In genomic region chr1:26372039-26372438, GRCh38 we compare ENCODE assay signal across 13 cellular contexts. TPM values are rescaled to one million over a fixed set of nuclear protein-coding genes. Genes with fewer than 3 reads are reported as not detected.
A peak's percentile ranks its signal among the peaks of the same experiment; 100 is the strongest.
DNase-seq lines count a peak whose midpoint lies in the region; ATAC-seq lines count a peak whose summit lies in the region.
"Had no signal": no experiment of that assay in that cellular context is flagged by ENCODE, and none has a peak within 500 bp of the region (broad histone marks: within the 10 kb centered on the region; RNA-seq: fewer than 3 reads in every experiment).

No MANE protein-coding gene starts in this region.

- DNase-seq in CD8-positive, alpha-beta memory T cell = no peak
- DNase-seq in HT1080 (ENCODE audit: low read depth) (peak; percentile 55), SK-N-DZ (ENCODE audit: low spot score) (no peak)
- DNase-seq: mesenchymal stem cell, NCI-H1436, NCI-H446 treated with DMSO at 0.1 percent for 48 hours, occipital lobe, thyroid gland had no signal

- peaks cover 86% of the 10 kb centered on the region for H3K4me1 ChIP-seq in CD8-positive, alpha-beta memory T cell (ENCODE audit: insufficient read depth, low read length)
- H3K4me1 ChIP-seq: thyroid gland had no signal

- H3K36me3 ChIP-seq in CD8-positive, alpha-beta memory T cell (ENCODE audit: insufficient read depth, low read length) = no peaks in the 10 kb centered on the region
- H3K36me3 ChIP-seq: thyroid gland had no signal

- CTCF ChIA-PET in CD8-positive, alpha-beta memory T cell (lab: Charles Lee) = interaction anchor here (1.0 kb wide), 1 partner anchor 8 kb away, joined by 5 read pairs; no protein-coding TSS in a partner anchor

- no peaks in the 10 kb centered on the region for H3K9me3 ChIP-seq in CD8-positive, alpha-beta memory T cell (ENCODE audit: low read length)
- H3K9me3 ChIP-seq: thyroid gland had no signal

- H3K36me3 Mint-ChIP-seq in CD8-positive, alpha-beta memory T cell = peaks cover 0 to 4% (median 1%) of the 10 kb centered on the region in 3 donors

- peak; percentile 64 for ATAC-seq in esophagus mucosa
- no peak for ATAC-seq in HG03442 (IDR thresholded peaks at IDR 0.05; ENCODE audit: unreplicated experiment)
- ATAC-seq: Panc1 had no signal

- peaks cover 0 to 5% (median 0%) of the 10 kb centered on the region in 5 donors for H3K9me3 Mint-ChIP-seq in CD8-positive, alpha-beta memory T cell
- H3K9me3 Mint-ChIP-seq: dendritic cell treated with granulocyte-macrophage colony-stimulating factor and Interleukin-4, amounts not matched to agents 40 ng/mL and 50 ng/mL, for 4 days had no signal

- peak overlapping the region in 6 of 8 donors; percentile 60 to 88 (median 76) for H3K27ac Mint-ChIP-seq in CD8-positive, alpha-beta memory T cell
- H3K27ac Mint-ChIP-seq: dendritic cell treated with granulocyte-macrophage colony-stimulating factor and Interleukin-4, amounts not matched to agents 40 ng/mL and 50 ng/mL, for 4 days had no signal

- H3K4me3 Mint-ChIP-seq in CD8-positive, alpha-beta memory T cell = peak overlapping the region in 5 of 7 donors; percentile 12 to 71 (median 49)
- H3K4me3 Mint-ChIP-seq: dendritic cell treated with granulocyte-macrophage colony-stimulating factor and Interleukin-4, amounts not matched to agents 40 ng/mL and 50 ng/mL, for 4 days had no signal

- POLR2A ChIA-PET in CD8-positive, alpha-beta memory T cell (lab: Charles Lee) = no interaction called here

- no peaks in the 10 kb centered on the region for H3K27me3 ChIP-seq in CD8-positive, alpha-beta memory T cell (ENCODE audit: insufficient read depth, low read length, poor library complexity, severe bottlenecking)
- H3K27me3 ChIP-seq: thyroid gland had no signal

- H3K27me3 Mint-ChIP-seq in CD8-positive, alpha-beta memory T cell = no peaks in the 10 kb centered on the region

- no peak overlapping the region for H3K4me3 ChIP-seq in CD8-positive, alpha-beta memory T cell (ENCODE audit: low read length)
- H3K4me3 ChIP-seq: thyroid gland had no signal

- no peak overlapping the region for H3K27ac ChIP-seq in CD8-positive, alpha-beta memory T cell (ENCODE audit: low read depth, low read length)
- H3K27ac ChIP-seq: thyroid gland had no signal

- peaks cover 75 to 90% (median 83%) of the 10 kb centered on the region in 3 donors for H3K4me1 Mint-ChIP-seq in CD8-positive, alpha-beta memory T cell

RNA-seq across cellular contexts. Expression of gene ZNF683, which starts 0.5 kb away (rescaled TPM):
- total RNA-seq in CD8-positive, alpha-beta memory T cell = 1 to 10 TPM; 2.4 to 2.7 TPM
- polyA plus RNA-seq in CD8-positive, alpha-beta memory T cell = 205 TPM
- not detected in 2 replicates for total RNA-seq in HT1080 (2014; rRNA removed; shearing (Covaris generic))
- polyA plus RNA-seq in HT1080 (2015; cell fraction: cytosol; rRNA removed) = not detected in 2 replicates
- not detected in 2 replicates for polyA plus RNA-seq in HT1080 (2015; cell fraction: nucleus; rRNA removed)
- not detected for total RNA-seq in esophagus mucosa
- polyA plus RNA-seq in SK-N-DZ (2014; cell fraction: cytosol; rRNA removed) = not detected in 2 replicates
- not detected in 2 replicates for polyA plus RNA-seq in SK-N-DZ (2014; cell fraction: nucleus; rRNA removed)
- total RNA-seq: occipital lobe had no signal

RNA-seq across cellular contexts. Expression of gene CRYBG2, which starts 18.1 kb away (rescaled TPM):
- 1 to 10 TPM in 1 of 2 experiments, under 1 TPM in 1; 0.85 to 1.3 TPM for total RNA-seq in CD8-positive, alpha-beta memory T cell
- polyA plus RNA-seq in CD8-positive, alpha-beta memory T cell = 1.9 TPM
- total RNA-seq in HT1080 (2014; rRNA removed; shearing (Covaris generic)) = 0.03 and 0.27 TPM in 2 replicates
- 0.14 and 0.17 TPM in 2 replicates for polyA plus RNA-seq in HT1080 (2015; cell fraction: cytosol; rRNA removed)
- 0.07 and 0.85 TPM in 2 replicates for polyA plus RNA-seq in HT1080 (2015; cell fraction: nucleus; rRNA removed)
- total RNA-seq in esophagus mucosa = 111 TPM
- polyA plus RNA-seq in SK-N-DZ (2014; cell fraction: cytosol; rRNA removed) = not detected in 2 replicates
- polyA plus RNA-seq in SK-N-DZ (2014; cell fraction: nucleus; rRNA removed) = not detected in 2 replicates
- total RNA-seq: thyroid gland had no signal

RNA-seq across cellular contexts. Expression of gene LIN28A, which starts 38.6 kb away (rescaled TPM):
- not detected for total RNA-seq in CD8-positive, alpha-beta memory T cell
- polyA plus RNA-seq in CD8-positive, alpha-beta memory T cell = not detected
- total RNA-seq in HT1080 (2014; rRNA removed; shearing (Covaris generic)) = not detected in 2 replicates
- polyA plus RNA-seq in HT1080 (2015; cell fraction: cytosol; rRNA removed) = not detected in 2 replicates
- not detected in 2 replicates for polyA plus RNA-seq in HT1080 (2015; cell fraction: nucleus; rRNA removed)
- not detected for total RNA-seq in esophagus mucosa
- polyA plus RNA-seq in SK-N-DZ (2014; cell fraction: cytosol; rRNA removed) = not detected in 2 replicates
- polyA plus RNA-seq in SK-N-DZ (2014; cell fraction: nucleus; rRNA removed) = 0.03 TPM in 1 of 2 replicates, not detected in the other
- total RNA-seq: activated CD8-positive, alpha-beta memory T cell treated with anti-CD3 and anti-CD28 coated beads for 36 hours; occipital lobe; thyroid gland had no signal

RNA-seq across cellular contexts. Expression of gene CD52, which starts 54.3 kb away (rescaled TPM):
- total RNA-seq in CD8-positive, alpha-beta memory T cell = 100 to 1,000 TPM; 355 to 388 TPM
- polyA plus RNA-seq in CD8-positive, alpha-beta memory T cell = 7,622 TPM
- total RNA-seq in HT1080 (2014; rRNA removed; shearing (Covaris generic)) = not detected in 2 replicates
- not detected in 2 replicates for polyA plus RNA-seq in HT1080 (2015; cell fraction: cytosol; rRNA removed)
- polyA plus RNA-seq in HT1080 (2015; cell fraction: nucleus; rRNA removed) = not detected in 2 replicates
- 7.5 TPM for total RNA-seq in esophagus mucosa
- not detected in 2 replicates for polyA plus RNA-seq in SK-N-DZ (2014; cell fraction: cytosol; rRNA removed)
- not detected in 2 replicates for polyA plus RNA-seq in SK-N-DZ (2014; cell fraction: nucleus; rRNA removed)

Comparison
In these comparisons a context has a peak if more than half of its experiments do, and no peak if none do; other contexts are left out.
1. RNA of gene CRYBG2, which starts 18.1 kb away (total RNA-seq): 111 TPM in esophagus mucosa (single experiment); 0.85 to 1.3 TPM in CD8-positive, alpha-beta memory T cell and 0.03 to 0.27 TPM in HT1080; every median in the first group is over 10 times any median in the second.